ENCODE assay signal across 11 cellular contexts in the genomic region with DNA sequence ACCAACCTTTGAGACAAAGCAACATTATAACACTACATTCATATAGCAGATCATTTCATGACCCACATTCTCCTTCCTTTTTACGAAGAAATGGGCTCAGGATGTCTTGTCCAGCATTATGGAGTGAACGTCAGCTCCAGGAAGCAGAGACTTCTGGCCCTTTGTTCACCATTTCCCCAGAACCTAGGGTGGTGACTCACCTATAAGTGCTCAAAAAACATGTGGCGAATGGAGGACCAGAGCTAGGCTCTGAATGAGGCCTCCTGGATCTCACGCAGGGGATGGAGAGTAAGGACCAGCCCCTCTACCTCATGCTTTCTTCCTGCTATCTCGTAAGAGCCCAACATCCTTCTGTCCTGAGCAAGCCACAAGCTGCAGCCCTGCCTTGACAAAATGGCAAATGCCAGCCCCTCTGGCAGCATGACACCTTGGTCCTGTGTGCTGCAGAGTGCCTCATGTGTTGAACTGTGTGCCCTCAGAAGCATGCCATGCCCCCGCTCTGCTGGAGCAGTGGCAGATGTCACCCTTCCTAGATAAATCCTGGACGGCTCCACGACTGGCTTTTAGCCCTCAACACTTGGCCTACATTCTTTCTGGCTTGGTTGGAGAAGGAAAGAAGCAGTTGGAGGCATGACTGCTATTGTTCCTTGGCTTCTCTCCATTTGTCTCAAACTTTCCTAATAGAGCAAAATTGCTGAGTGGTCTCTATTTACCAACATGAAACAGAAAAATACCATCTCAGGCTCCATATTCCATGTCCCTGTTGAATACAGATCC. TPM values are rescaled to one million over a fixed set of nuclear protein-coding genes. Genes with fewer than 3 reads are reported as not detected.
A peak's percentile ranks its signal among the peaks of the same experiment; 100 is the strongest.
DNase-seq lines count a peak whose midpoint lies in the region; ATAC-seq, FAIRE-seq and TF ChIP-seq lines count a peak whose summit lies in the region.
"Had no signal": no experiment of that assay in that cellular context is flagged by ENCODE, and none has a peak within 500 bp of the region (broad histone marks: within the 10 kb centered on the region; RNA-seq: fewer than 3 reads in every experiment).

No MANE protein-coding gene starts in this region.

- H3K27ac Mint-ChIP-seq in activated CD8-positive, alpha-beta T cell treated with anti-CD3 and anti-CD28 coated beads for 36 hours, result peak overlapping the region; percentile 74
- H3K27ac Mint-ChIP-seq in activated CD8-positive, alpha-beta T cell treated with anti-CD3 and anti-CD28 coated beads, Interleukin-2, amount 10 ng/mL, durations not matched to agents 7 days and 5 days, result no peak overlapping the region

- H3K27ac ChIP-seq in upper lobe of left lung, result peak overlapping the region in 3 of 4 donors; percentile 36 to 45 (median 39)

- peak in 1 of 4 donors; percentile 0 for TF ChIP-seq EP300 in upper lobe of left lung (IDR thresholded peaks at IDR 0.05)

- no peak overlapping the region for H3K4me3 Mint-ChIP-seq in activated CD8-positive, alpha-beta T cell treated with anti-CD3 and anti-CD28 coated beads for 36 hours
- H3K4me3 Mint-ChIP-seq in activated CD8-positive, alpha-beta T cell treated with anti-CD3 and anti-CD28 coated beads, Interleukin-2, amount 10 ng/mL, durations not matched to agents 7 days and 5 days, result no peak overlapping the region

- 67 to 72% methylated on average over 8 of the region's 8 CpGs for WGBS in upper lobe of left lung, 2 donors

- no peak for TF ChIP-seq CTCF in activated CD8-positive, alpha-beta T cell treated with anti-CD3 and anti-CD28 coated beads for 36 hours (IDR thresholded peaks at IDR 0.05)
- no peak for TF ChIP-seq CTCF in upper lobe of left lung (IDR thresholded peaks at IDR 0.05)

- POLR2A ChIA-PET in activated CD8-positive, alpha-beta T cell treated with anti-CD3 and anti-CD28 coated beads for 36 hours (lab: Charles Lee), result interaction anchor here (1.1 to 1.4 kb wide), 2 partner anchors 9 to 30 kb away, joined by 4 read pairs; no protein-coding TSS in a partner anchor
- POLR2A ChIA-PET in activated CD8-positive, alpha-beta T cell treated with anti-CD3 and anti-CD28 coated beads, Interleukin-2, amount 10 ng/mL, durations not matched to agents 7 days and 5 days (lab: Charles Lee), result interaction anchor here (0.5 to 1.2 kb wide), 2 partner anchors 30 to 81 kb away, joined by 3 read pairs; no protein-coding TSS in a partner anchor

- no peaks in the 10 kb centered on the region for H3K9me3 Mint-ChIP-seq in activated CD8-positive, alpha-beta T cell treated with anti-CD3 and anti-CD28 coated beads for 36 hours
- no peaks in the 10 kb centered on the region for H3K9me3 Mint-ChIP-seq in activated CD8-positive, alpha-beta T cell treated with anti-CD3 and anti-CD28 coated beads, Interleukin-2, amount 10 ng/mL, durations not matched to agents 7 days and 5 days (ENCODE audit: insufficient read depth)

- H3K27me3 ChIP-seq in upper lobe of left lung, result no peaks in the 10 kb centered on the region

- H3K27me3 Mint-ChIP-seq in activated CD8-positive, alpha-beta T cell treated with anti-CD3 and anti-CD28 coated beads for 36 hours, result no peaks in the 10 kb centered on the region
- H3K27me3 Mint-ChIP-seq in activated CD8-positive, alpha-beta T cell treated with anti-CD3 and anti-CD28 coated beads, Interleukin-2, amount 10 ng/mL, durations not matched to agents 7 days and 5 days (ENCODE audit: low read depth), result no peaks in the 10 kb centered on the region

- H3K4me3 ChIP-seq in upper lobe of left lung, result no peak overlapping the region

- H3K36me3 ChIP-seq in upper lobe of left lung, result peaks cover 0 to 24% (median 9%) of the 10 kb centered on the region in 4 donors

- H3K4me1 Mint-ChIP-seq in activated CD8-positive, alpha-beta T cell treated with anti-CD3 and anti-CD28 coated beads for 36 hours (ENCODE audit: low read depth), result peaks cover 41% of the 10 kb centered on the region
- H3K4me1 Mint-ChIP-seq in activated CD8-positive, alpha-beta T cell treated with anti-CD3 and anti-CD28 coated beads, Interleukin-2, amount 10 ng/mL, durations not matched to agents 7 days and 5 days (ENCODE audit: low read depth), result peaks cover 47% of the 10 kb centered on the region

- peaks cover 13 to 37% (median 26%) of the 10 kb centered on the region in 4 donors for H3K4me1 ChIP-seq in upper lobe of left lung

- no peak for FAIRE-seq in urothelium cell line (lab: Jason Lieb, UNC)

- DNase-seq in activated CD8-positive, alpha-beta T cell treated with anti-CD3 and anti-CD28 coated beads for 36 hours, result no peak
- DNase-seq in activated CD8-positive, alpha-beta T cell treated with anti-CD3 and anti-CD28 coated beads, Interleukin-2, amount 10 ng/mL, durations not matched to agents 7 days and 5 days, result no peak
- peak; percentile 92 for DNase-seq in dermis blood vessel endothelial cell
- peak; percentile 27 to 91 for DNase-seq in lung microvascular endothelial cell (ENCODE audit: low read depth in 2 of 2)
- DNase-seq in upper lobe of left lung, result no peak
- DNase-seq in urothelium cell line (ENCODE audit: low spot score), result no peak
- DNase-seq in A172 (ENCODE audit: low spot score), result no peak
- DNase-seq: NCI-H774; stimulated activated CD4-positive, alpha-beta T cell treated with anti-CD3 and anti-CD28 coated beads, Interleukin-4, amount 100 ng/mL, for 4 hours had no signal

- H3K9me3 ChIP-seq in upper lobe of left lung, result no peaks in the 10 kb centered on the region

- TF ChIP-seq POLR2A in upper lobe of left lung (IDR thresholded peaks at IDR 0.05), result no peak

- CTCF ChIA-PET in activated CD8-positive, alpha-beta T cell treated with anti-CD3 and anti-CD28 coated beads for 36 hours (lab: Charles Lee), result interaction anchor here (0.8 to 1.7 kb wide), 3 partner anchors 30 to 132 kb away, joined by 3 to 5 read pairs (median 4); no protein-coding TSS in a partner anchor
- CTCF ChIA-PET in activated CD8-positive, alpha-beta T cell treated with anti-CD3 and anti-CD28 coated beads, Interleukin-2, amount 10 ng/mL, durations not matched to agents 7 days and 5 days (lab: Charles Lee), result no interaction called here

- intact Hi-C loops in activated CD8-positive, alpha-beta T cell treated with anti-CD3 and anti-CD28 coated beads for 36 hours (cut with micrococcal nuclease), result no loop called here

- H3K36me3 Mint-ChIP-seq in activated CD8-positive, alpha-beta T cell treated with anti-CD3 and anti-CD28 coated beads for 36 hours (ENCODE audit: low read depth), result peaks cover 14% of the 10 kb centered on the region
- peaks cover 16% of the 10 kb centered on the region for H3K36me3 Mint-ChIP-seq in activated CD8-positive, alpha-beta T cell treated with anti-CD3 and anti-CD28 coated beads, Interleukin-2, amount 10 ng/mL, durations not matched to agents 7 days and 5 days (ENCODE audit: low read depth)

- no peak for ATAC-seq in activated CD8-positive, alpha-beta T cell treated with anti-CD3 and anti-CD28 coated beads for 36 hours
- ATAC-seq in activated CD8-positive, alpha-beta T cell treated with anti-CD3 and anti-CD28 coated beads, Interleukin-2, amount 10 ng/mL, durations not matched to agents 7 days and 5 days, result no peak
- ATAC-seq in upper lobe of left lung (ENCODE audit: low FRiP score in 2 of 2) (peak in 1 of 2 donors; percentile 27), HG02623 (IDR thresholded peaks at IDR 0.05; ENCODE audit: unreplicated experiment) (no peak)
- ATAC-seq: activated CD4-positive, CD25-positive, alpha-beta regulatory T cell treated with anti-CD3 and anti-CD28 coated beads, Interleukin-2, amount 50 U/mL, for 24 hours had no signal

RNA-seq across cellular contexts. Expression of gene ST3GAL4, which starts 6.5 kb away (rescaled TPM):
- 10 to 100 TPM; 10.7 to 11.7 TPM for total RNA-seq in activated CD8-positive, alpha-beta T cell treated with anti-CD3 and anti-CD28 coated beads for 36 hours
- 10 to 100 TPM; 10.3 to 11.8 TPM for total RNA-seq in activated CD8-positive, alpha-beta T cell treated with anti-CD3 and anti-CD28 coated beads, Interleukin-2, amount 10 ng/mL, durations not matched to agents 7 days and 5 days
- 15.8 and 16.1 TPM in 2 replicates for total RNA-seq in dermis blood vessel endothelial cell
- total RNA-seq in lung microvascular endothelial cell, result 12.9 and 14.7 TPM in 2 replicates
- total RNA-seq in upper lobe of left lung, result 10 to 100 TPM; 20.6 to 47.9 (median 34.0) TPM
- total RNA-seq in A172 (2014; rRNA removed; shearing (Covaris generic)), result 16.7 and 19.4 TPM in 2 replicates

RNA-seq across cellular contexts. Expression of gene DCPS, which starts 45.1 kb away (rescaled TPM):
- total RNA-seq in activated CD8-positive, alpha-beta T cell treated with anti-CD3 and anti-CD28 coated beads for 36 hours, result 10 to 100 TPM; 17.2 to 18.8 TPM
- 10 to 100 TPM; 21.8 to 22.5 TPM for total RNA-seq in activated CD8-positive, alpha-beta T cell treated with anti-CD3 and anti-CD28 coated beads, Interleukin-2, amount 10 ng/mL, durations not matched to agents 7 days and 5 days
- total RNA-seq in dermis blood vessel endothelial cell, result 6.6 and 11.4 TPM in 2 replicates
- 4.4 and 10.5 TPM in 2 replicates for total RNA-seq in lung microvascular endothelial cell
- 10 to 100 TPM in 5 of 6 donors, 1 to 10 TPM in 1; 6.3 to 21.4 (median 14.1) TPM for total RNA-seq in upper lobe of left lung
- total RNA-seq in A172 (2014; rRNA removed; shearing (Covaris generic)), result 16.2 and 16.6 TPM in 2 replicates

Comparison
In these comparisons a context has a peak if more than half of its experiments do, and no peak if none do; other contexts are left out.
1. DNase-seq: peak in dermis blood vessel endothelial cell (single experiment) and lung microvascular endothelial cell (2 of 2); none in activated CD8-positive, alpha-beta T cell treated with anti-CD3 and anti-CD28 coated beads for 36 hours (single experiment), activated CD8-positive, alpha-beta T cell treated with anti-CD3 and anti-CD28 coated beads, Interleukin-2, amount 10 ng/mL, durations not matched to agents 7 days and 5 days (single experiment), upper lobe of left lung (0 of 2), urothelium cell line (single experiment) and A172 (single experiment).